Comparison of ENCODE assay signal across 12 cellular contexts in the genomic region with DNA sequence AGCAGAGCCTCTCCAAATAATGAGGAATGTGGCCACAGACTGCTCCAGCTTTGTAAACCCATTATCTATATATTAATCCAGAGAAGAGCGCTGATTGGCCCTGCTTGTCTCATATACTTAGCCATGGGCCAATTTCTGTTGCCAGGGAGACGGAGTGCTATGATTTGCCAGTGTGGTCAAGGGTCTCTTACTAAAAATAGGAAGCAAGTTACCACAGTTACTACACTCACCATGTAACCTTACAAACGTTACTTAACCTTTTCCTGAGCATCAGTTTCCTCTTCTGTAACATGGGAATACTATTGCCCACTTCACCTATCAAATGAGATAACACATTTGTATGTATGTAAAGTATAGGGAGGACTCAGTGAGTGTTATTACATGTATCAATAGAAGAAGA. TPM values are rescaled to one million over a fixed set of nuclear protein-coding genes. Genes with fewer than 3 reads are reported as not detected.
DNase-seq lines count a peak whose midpoint lies in the region; ATAC-seq and TF ChIP-seq lines count a peak whose summit lies in the region.
"Had no signal": no experiment of that assay in that cellular context is flagged by ENCODE, and none has a peak within 500 bp of the region (broad histone marks: within the 10 kb centered on the region; RNA-seq: fewer than 3 reads in every experiment).

No MANE protein-coding gene starts in this region.

- no peaks in the 10 kb centered on the region for H3K9me3 Mint-ChIP-seq in activated T-cell treated with anti-CD3 and anti-CD28 coated beads, Interleukin-2, amount 50 U/mL, for 4 hours
- no peaks in the 10 kb centered on the region for H3K9me3 Mint-ChIP-seq in activated T-helper 2 cell treated with anti-CD3 and anti-CD28 coated beads, Interferon-gamma antibody, Interleukin-2, Interleukin-4, amounts not matched to agents 10 μg/mL and 5 μg/mL and 100 μg/mL, durations not matched to agents 14 hours and 24 hours and 36 hours
- H3K9me3 Mint-ChIP-seq: natural killer cell had no signal

- intact Hi-C loops in activated T-helper 2 cell treated with anti-CD3 and anti-CD28 coated beads, Interferon-gamma antibody, Interleukin-2, Interleukin-4, amounts not matched to agents 10 μg/mL and 5 μg/mL and 100 μg/mL, durations not matched to agents 14 hours and 24 hours and 36 hours (cut with micrococcal nuclease) = loop anchor here (5.0 kb wide), 1 partner anchor 59 kb away; a partner anchor contains a TSS
- intact Hi-C loops in left lung (cut with DNase I) = no loop called here

- H3K27ac Mint-ChIP-seq in activated T-helper 2 cell treated with anti-CD3 and anti-CD28 coated beads, Interferon-gamma antibody, Interleukin-2, Interleukin-4, amounts not matched to agents 10 μg/mL and 5 μg/mL and 100 μg/mL, durations not matched to agents 14 hours and 24 hours and 36 hours = peak overlapping the region; percentile 9
- H3K27ac Mint-ChIP-seq: natural killer cell had no signal

- H3K36me3 Mint-ChIP-seq in activated T-cell treated with anti-CD3 and anti-CD28 coated beads, Interleukin-2, amount 50 U/mL, for 4 hours (ENCODE audit: insufficient read depth) = no peaks in the 10 kb centered on the region
- H3K36me3 Mint-ChIP-seq in activated T-helper 2 cell treated with anti-CD3 and anti-CD28 coated beads, Interferon-gamma antibody, Interleukin-2, Interleukin-4, amounts not matched to agents 10 μg/mL and 5 μg/mL and 100 μg/mL, durations not matched to agents 14 hours and 24 hours and 36 hours (ENCODE audit: low read depth) = no peaks in the 10 kb centered on the region
- H3K36me3 Mint-ChIP-seq: natural killer cell had no signal

- H3K4me1 ChIP-seq in left lung (peaks cover 5 to 38% of the 10 kb centered on the region in 2 donors), tibial nerve (peaks cover 0 to 33% (median 11%) of the 10 kb centered on the region in 4 donors)

- H3K27me3 Mint-ChIP-seq in activated T-cell treated with anti-CD3 and anti-CD28 coated beads, Interleukin-2, amount 50 U/mL, for 4 hours (ENCODE audit: low read depth) = peaks cover 16% of the 10 kb centered on the region
- H3K27me3 Mint-ChIP-seq in activated T-helper 2 cell treated with anti-CD3 and anti-CD28 coated beads, Interferon-gamma antibody, Interleukin-2, Interleukin-4, amounts not matched to agents 10 μg/mL and 5 μg/mL and 100 μg/mL, durations not matched to agents 14 hours and 24 hours and 36 hours (ENCODE audit: low read depth) = peaks cover 16% of the 10 kb centered on the region

- peaks cover 27% of the 10 kb centered on the region for H3K4me1 Mint-ChIP-seq in activated T-cell treated with anti-CD3 and anti-CD28 coated beads, Interleukin-2, amount 50 U/mL, for 4 hours (ENCODE audit: low read depth)
- H3K4me1 Mint-ChIP-seq in activated T-helper 2 cell treated with anti-CD3 and anti-CD28 coated beads, Interferon-gamma antibody, Interleukin-2, Interleukin-4, amounts not matched to agents 10 μg/mL and 5 μg/mL and 100 μg/mL, durations not matched to agents 14 hours and 24 hours and 36 hours (ENCODE audit: low read depth) = peaks cover 24% of the 10 kb centered on the region

- H3K27ac ChIP-seq in left lung = peak overlapping the region; percentile 67 to 83
- H3K27ac ChIP-seq in tibial nerve = peak overlapping the region in 3 of 4 donors; percentile 15 to 93 (median 62)
- H3K27ac ChIP-seq: SK-N-MC had no signal

- H3K4me3 ChIP-seq in left lung (no peak overlapping the region), tibial nerve (no peak overlapping the region)
- H3K4me3 ChIP-seq: colonic mucosa, SK-N-MC had no signal

- H3K27me3 ChIP-seq in left lung (no peaks in the 10 kb centered on the region), tibial nerve (no peaks in the 10 kb centered on the region)
- H3K27me3 ChIP-seq: colonic mucosa had no signal

- TF ChIP-seq CTCF in left lung (IDR thresholded peaks at IDR 0.05) (no peak), tibial nerve (IDR thresholded peaks at IDR 0.05) (no peak)

- no peaks in the 10 kb centered on the region for H3K36me3 ChIP-seq in left lung
- no peaks in the 10 kb centered on the region for H3K36me3 ChIP-seq in tibial nerve
- H3K36me3 ChIP-seq: colonic mucosa had no signal

- peak overlapping the region; percentile 21 for H3K4me3 Mint-ChIP-seq in activated T-cell treated with anti-CD3 and anti-CD28 coated beads, Interleukin-2, amount 50 U/mL, for 4 hours
- no peak overlapping the region for H3K4me3 Mint-ChIP-seq in activated T-helper 2 cell treated with anti-CD3 and anti-CD28 coated beads, Interferon-gamma antibody, Interleukin-2, Interleukin-4, amounts not matched to agents 10 μg/mL and 5 μg/mL and 100 μg/mL, durations not matched to agents 14 hours and 24 hours and 36 hours (ENCODE audit: low read depth)
- H3K4me3 Mint-ChIP-seq: natural killer cell had no signal

- WGBS in tibial nerve, 2 donors = 61 to 66% methylated on average over 3 of the region's 3 CpGs

- no peak for TF ChIP-seq POLR2A in tibial nerve (IDR thresholded peaks at IDR 0.05)

- H3K9me3 ChIP-seq in left lung (no peaks in the 10 kb centered on the region), tibial nerve (no peaks in the 10 kb centered on the region)
- H3K9me3 ChIP-seq: colonic mucosa had no signal

- ATAC-seq in activated T-cell treated with anti-CD3 and anti-CD28 coated beads, Interleukin-2, amount 50 U/mL, for 4 hours = no peak
- no peak for ATAC-seq in left lung
- ATAC-seq in HG03139 (IDR thresholded peaks at IDR 0.05; ENCODE audit: unreplicated experiment) = no peak
- ATAC-seq: natural killer cell had no signal

- no peak for DNase-seq in activated T-cell treated with anti-CD3 and anti-CD28 coated beads, Interleukin-2, amount 50 U/mL, for 4 hours
- DNase-seq in activated T-cell treated with anti-CD3 and anti-CD28 coated beads for 4 hours (no peak), left lung (no peak), tibial nerve (ENCODE audit: low spot score in 2 of 2) (no peak), NCI-H1417 treated with DMSO at 0.1 percent for 48 hours (lab: John Stamatoyannopoulos, UW) (no peak), foreskin melanocyte (no peak)
- no peak for DNase-seq in activated T-helper 2 cell treated with anti-CD3 and anti-CD28 coated beads, Interferon-gamma antibody, Interleukin-2, Interleukin-4, amounts not matched to agents 10 μg/mL and 5 μg/mL and 100 μg/mL, durations not matched to agents 14 hours and 24 hours and 36 hours (ENCODE audit: low spot score)
- DNase-seq: colonic mucosa, natural killer cell, NCI-H2029 treated with DMSO at 0.1 percent for 48 hours had no signal

- TF ChIP-seq EP300 in tibial nerve (IDR thresholded peaks at IDR 0.05) = no peak

RNA-seq across cellular contexts. Expression of a gene that starts 7.7 kb away (rescaled TPM):
- total RNA-seq in activated T-cell treated with anti-CD3 and anti-CD28 coated beads, Interleukin-2, amount 50 U/mL, for 4 hours = 1 to 10 TPM in 1 of 3 donors, under 1 TPM in 2; 0.40 to 1.2 (median 0.76) TPM
- 0.44 and 0.75 TPM in 2 replicates for total RNA-seq in activated T-helper 2 cell treated with anti-CD3 and anti-CD28 coated beads, Interferon-gamma antibody, Interleukin-2, Interleukin-4, amounts not matched to agents 10 μg/mL and 5 μg/mL and 100 μg/mL, durations not matched to agents 14 hours and 24 hours and 36 hours
- total RNA-seq in left lung (10 to 100 TPM in 1 of 2 donors, 1 to 10 TPM in 1; 7.1 to 25.9 TPM), tibial nerve (10 to 100 TPM in 1 of 4 donors, 1 to 10 TPM in 2, not detected in 1; 2.3 to 12.6 (median 4.2) TPM)
- total RNA-seq: natural killer cell had no signal

RNA-seq across cellular contexts. Expression of a gene that starts 24.3 kb away (rescaled TPM):
- not detected for total RNA-seq in activated T-cell treated with anti-CD3 and anti-CD28 coated beads, Interleukin-2, amount 50 U/mL, for 4 hours
- not detected in 2 replicates for total RNA-seq in activated T-helper 2 cell treated with anti-CD3 and anti-CD28 coated beads, Interferon-gamma antibody, Interleukin-2, Interleukin-4, amounts not matched to agents 10 μg/mL and 5 μg/mL and 100 μg/mL, durations not matched to agents 14 hours and 24 hours and 36 hours
- total RNA-seq in left lung (1 to 10 TPM; 1.7 to 7.7 TPM), tibial nerve (1 to 10 TPM in 2 of 4 donors, not detected in 2; 1.1 to 2.7 TPM)
- total RNA-seq: natural killer cell had no signal

RNA-seq across cellular contexts. Expression of a gene that starts 27.7 kb away (rescaled TPM):
- total RNA-seq in activated T-cell treated with anti-CD3 and anti-CD28 coated beads, Interleukin-2, amount 50 U/mL, for 4 hours = 10 to 100 TPM; 19.6 to 40.3 (median 21.7) TPM
- 175 and 181 TPM in 2 replicates for total RNA-seq in activated T-helper 2 cell treated with anti-CD3 and anti-CD28 coated beads, Interferon-gamma antibody, Interleukin-2, Interleukin-4, amounts not matched to agents 10 μg/mL and 5 μg/mL and 100 μg/mL, durations not matched to agents 14 hours and 24 hours and 36 hours
- total RNA-seq in left lung (1,000 to 10,000 TPM in 1 of 2 donors, 100 to 1,000 TPM in 1; 257 to 1,192 TPM), tibial nerve (100 to 1,000 TPM; 398 to 439 (median 420) TPM)

RNA-seq across cellular contexts. Expression of a gene that starts 32.6 kb away (rescaled TPM):
- 1 to 10 TPM in 1 of 3 donors, under 1 TPM in 2; 0.74 to 2.5 (median 0.95) TPM for total RNA-seq in activated T-cell treated with anti-CD3 and anti-CD28 coated beads, Interleukin-2, amount 50 U/mL, for 4 hours
- 1.8 and 2.4 TPM in 2 replicates for total RNA-seq in activated T-helper 2 cell treated with anti-CD3 and anti-CD28 coated beads, Interferon-gamma antibody, Interleukin-2, Interleukin-4, amounts not matched to agents 10 μg/mL and 5 μg/mL and 100 μg/mL, durations not matched to agents 14 hours and 24 hours and 36 hours
- total RNA-seq in left lung (under 1 TPM in 1 of 2 donors, not detected in 1; 0.42 TPM), tibial nerve (not detected)
- total RNA-seq: colonic mucosa, natural killer cell had no signal

RNA-seq across cellular contexts. Expression of a gene that starts 37.6 kb away (rescaled TPM):
- total RNA-seq in activated T-cell treated with anti-CD3 and anti-CD28 coated beads, Interleukin-2, amount 50 U/mL, for 4 hours = 100 to 1,000 TPM; 133 to 188 (median 134) TPM
- 209 and 229 TPM in 2 replicates for total RNA-seq in activated T-helper 2 cell treated with anti-CD3 and anti-CD28 coated beads, Interferon-gamma antibody, Interleukin-2, Interleukin-4, amounts not matched to agents 10 μg/mL and 5 μg/mL and 100 μg/mL, durations not matched to agents 14 hours and 24 hours and 36 hours
- total RNA-seq in left lung (1,000 to 10,000 TPM; 1,672 to 1,797 TPM), tibial nerve (1,000 to 10,000 TPM in 2 of 4 donors, 100 to 1,000 TPM in 2; 651 to 1,173 (median 946) TPM)
